ENCODE assay signal across 9 cellular contexts in the genomic region with DNA sequence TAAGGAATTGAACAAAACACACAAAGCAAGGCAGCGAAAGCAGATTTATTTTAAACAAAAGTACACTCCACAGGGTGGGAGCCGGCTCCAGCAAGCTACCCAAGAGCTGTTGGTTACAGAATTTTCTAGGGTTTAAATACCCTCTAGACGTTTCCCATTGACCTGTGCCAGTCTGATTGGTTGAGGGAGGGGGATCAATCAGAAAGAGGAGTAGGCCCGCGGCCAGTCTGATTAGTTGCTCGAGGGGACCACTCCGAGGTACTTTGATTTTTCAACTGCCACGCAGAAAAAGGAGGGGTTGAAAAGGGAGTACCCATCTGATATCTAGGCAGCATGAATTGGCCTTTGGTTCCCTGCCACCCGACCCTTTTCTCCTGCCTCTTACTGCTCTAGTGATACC. TPM values are rescaled to one million over a fixed set of nuclear protein-coding genes. Genes with fewer than 3 reads are reported as not detected.
DNase-seq lines count a peak whose midpoint lies in the region; ATAC-seq and TF ChIP-seq lines count a peak whose summit lies in the region.
"Had no signal": no experiment of that assay in that cellular context is flagged by ENCODE, and none has a peak within 500 bp of the region (broad histone marks: within the 10 kb centered on the region; RNA-seq: fewer than 3 reads in every experiment).

No MANE protein-coding gene starts in this region.

- H3K27ac Mint-ChIP-seq in T-helper 1 cell treated with Interleukin-12 subunit alpha and Interleukin-12 subunit beta and Interleukin-4 antibody, amounts not matched to agents 30 μg/mL and 1 μg/mL, for 36 hours, result peak overlapping the region; percentile 49
- peak overlapping the region; percentile 95 for H3K27ac Mint-ChIP-seq in activated CD4-positive, alpha-beta memory T cell treated with anti-CD3 and anti-CD28 coated beads for 36 hours

- CTCF ChIA-PET in activated CD4-positive, alpha-beta memory T cell treated with anti-CD3 and anti-CD28 coated beads for 36 hours (lab: Charles Lee), result interaction anchor here (1.3 kb wide), 1 partner anchor 59 kb away, joined by 7 read pairs; a partner anchor contains a TSS

- POLR2A ChIA-PET in activated CD4-positive, alpha-beta memory T cell treated with anti-CD3 and anti-CD28 coated beads for 36 hours (lab: Charles Lee), result no interaction called here

- H3K9me3 ChIP-seq in iPS-18a (ENCODE audit: control insufficient read depth, low read depth, low read length), result no peaks in the 10 kb centered on the region
- H3K9me3 ChIP-seq in suprapubic skin, result no peaks in the 10 kb centered on the region

- H3K27ac ChIP-seq in iPS-18a (ENCODE audit: low read length) (no peak overlapping the region), suprapubic skin (peak overlapping the region; percentile 86)

- TF ChIP-seq POLR2A in suprapubic skin (IDR thresholded peaks at IDR 0.05), result no peak

- H3K36me3 ChIP-seq in iPS-18a (ENCODE audit: control insufficient read depth, low read depth, low read length) (peaks cover 40% of the 10 kb centered on the region), suprapubic skin (peaks cover 31% of the 10 kb centered on the region)

- H3K36me3 Mint-ChIP-seq in T-helper 1 cell treated with Interleukin-12 subunit alpha and Interleukin-12 subunit beta and Interleukin-4 antibody, amounts not matched to agents 30 μg/mL and 1 μg/mL, for 36 hours (ENCODE audit: low read depth), result peaks cover 39% of the 10 kb centered on the region
- peaks cover 23% of the 10 kb centered on the region for H3K36me3 Mint-ChIP-seq in activated CD4-positive, alpha-beta memory T cell treated with anti-CD3 and anti-CD28 coated beads for 36 hours

- H3K9ac ChIP-seq in iPS-18a (ENCODE audit: low read length), result peak overlapping the region; percentile 93

- TF ChIP-seq CTCF in suprapubic skin (IDR thresholded peaks at IDR 0.05), result no peak

- no peak for DNase-seq in T-helper 1 cell
- DNase-seq in activated CD4-positive, alpha-beta memory T cell treated with anti-CD3 and anti-CD28 coated beads for 36 hours, result no peak
- no peak for DNase-seq in suprapubic skin (ENCODE audit: low spot score in 2 of 2)
- no peak for DNase-seq in left lobe of liver (ENCODE audit: low spot score)
- no peak for DNase-seq in stimulated activated CD4-positive, alpha-beta T cell treated with anti-CD3 and anti-CD28 coated beads, Interleukin-15, amount 100 ng/mL, for 24 hours
- no peak for DNase-seq in NCI-H1930 (lab: John Stamatoyannopoulos, UW)
- DNase-seq: activated CD4-positive, alpha-beta T cell treated with anti-CD3 and anti-CD28 coated beads, Interleukin-2, amount 50 U/mL, for 1 hour had no signal

- intact Hi-C loops in activated CD4-positive, alpha-beta memory T cell treated with anti-CD3 and anti-CD28 coated beads for 36 hours (cut with micrococcal nuclease), result no loop called here

- TF ChIP-seq EP300 in suprapubic skin (IDR thresholded peaks at IDR 0.05), result no peak

- ATAC-seq in left lobe of liver, result no peak

- peak overlapping the region; percentile 95 for H3K4me3 Mint-ChIP-seq in T-helper 1 cell treated with Interleukin-12 subunit alpha and Interleukin-12 subunit beta and Interleukin-4 antibody, amounts not matched to agents 30 μg/mL and 1 μg/mL, for 36 hours
- H3K4me3 Mint-ChIP-seq in activated CD4-positive, alpha-beta memory T cell treated with anti-CD3 and anti-CD28 coated beads for 36 hours, result peak overlapping the region; percentile 86

- peaks cover 7% of the 10 kb centered on the region for H3K27me3 Mint-ChIP-seq in T-helper 1 cell treated with Interleukin-12 subunit alpha and Interleukin-12 subunit beta and Interleukin-4 antibody, amounts not matched to agents 30 μg/mL and 1 μg/mL, for 36 hours (ENCODE audit: low read depth)
- no peaks in the 10 kb centered on the region for H3K27me3 Mint-ChIP-seq in activated CD4-positive, alpha-beta memory T cell treated with anti-CD3 and anti-CD28 coated beads for 36 hours

- 47% methylated on average over 9 of the region's 9 CpGs for WGBS in suprapubic skin

- H3K4me1 ChIP-seq in iPS-18a (ENCODE audit: control insufficient read depth, low read depth, low read length) (peaks cover 9% of the 10 kb centered on the region), suprapubic skin (peaks cover 31% of the 10 kb centered on the region)

- H3K4me1 Mint-ChIP-seq in T-helper 1 cell treated with Interleukin-12 subunit alpha and Interleukin-12 subunit beta and Interleukin-4 antibody, amounts not matched to agents 30 μg/mL and 1 μg/mL, for 36 hours (ENCODE audit: low read depth), result peaks cover 37% of the 10 kb centered on the region
- H3K4me1 Mint-ChIP-seq in activated CD4-positive, alpha-beta memory T cell treated with anti-CD3 and anti-CD28 coated beads for 36 hours (ENCODE audit: low read depth), result peaks cover 43% of the 10 kb centered on the region

- H3K27me3 ChIP-seq in iPS-18a (ENCODE audit: control insufficient read depth, insufficient read depth, low read length), result peaks cover 7% of the 10 kb centered on the region
- no peaks in the 10 kb centered on the region for H3K27me3 ChIP-seq in suprapubic skin

- peaks cover 4% of the 10 kb centered on the region for H3K9me3 Mint-ChIP-seq in T-helper 1 cell treated with Interleukin-12 subunit alpha and Interleukin-12 subunit beta and Interleukin-4 antibody, amounts not matched to agents 30 μg/mL and 1 μg/mL, for 36 hours
- H3K9me3 Mint-ChIP-seq in activated CD4-positive, alpha-beta memory T cell treated with anti-CD3 and anti-CD28 coated beads for 36 hours, result no peaks in the 10 kb centered on the region

- H3K4me3 ChIP-seq in iPS-18a (ENCODE audit: low read length), result peak overlapping the region; percentile 97
- peak overlapping the region; percentile 77 for H3K4me3 ChIP-seq in suprapubic skin

RNA-seq across cellular contexts. Expression of a gene that starts 1.0 kb away (rescaled TPM):
- 10 to 100 TPM; 49.1 to 51.6 TPM for total RNA-seq in activated CD4-positive, alpha-beta memory T cell treated with anti-CD3 and anti-CD28 coated beads for 36 hours
- total RNA-seq in suprapubic skin (10 to 100 TPM; 26.2 to 48.6 (median 32.9) TPM), left lobe of liver (19.4 TPM)

RNA-seq across cellular contexts. Expression of a gene that starts 59.9 kb away (rescaled TPM):
- total RNA-seq in activated CD4-positive, alpha-beta memory T cell treated with anti-CD3 and anti-CD28 coated beads for 36 hours, result 10 to 100 TPM; 64.6 to 67.4 TPM
- 10 to 100 TPM; 65.7 to 91.6 (median 79.0) TPM for total RNA-seq in suprapubic skin
- total RNA-seq in left lobe of liver, result 73.3 TPM
